1 cellular context compared by ENCODE assay signal in the genomic region with DNA sequence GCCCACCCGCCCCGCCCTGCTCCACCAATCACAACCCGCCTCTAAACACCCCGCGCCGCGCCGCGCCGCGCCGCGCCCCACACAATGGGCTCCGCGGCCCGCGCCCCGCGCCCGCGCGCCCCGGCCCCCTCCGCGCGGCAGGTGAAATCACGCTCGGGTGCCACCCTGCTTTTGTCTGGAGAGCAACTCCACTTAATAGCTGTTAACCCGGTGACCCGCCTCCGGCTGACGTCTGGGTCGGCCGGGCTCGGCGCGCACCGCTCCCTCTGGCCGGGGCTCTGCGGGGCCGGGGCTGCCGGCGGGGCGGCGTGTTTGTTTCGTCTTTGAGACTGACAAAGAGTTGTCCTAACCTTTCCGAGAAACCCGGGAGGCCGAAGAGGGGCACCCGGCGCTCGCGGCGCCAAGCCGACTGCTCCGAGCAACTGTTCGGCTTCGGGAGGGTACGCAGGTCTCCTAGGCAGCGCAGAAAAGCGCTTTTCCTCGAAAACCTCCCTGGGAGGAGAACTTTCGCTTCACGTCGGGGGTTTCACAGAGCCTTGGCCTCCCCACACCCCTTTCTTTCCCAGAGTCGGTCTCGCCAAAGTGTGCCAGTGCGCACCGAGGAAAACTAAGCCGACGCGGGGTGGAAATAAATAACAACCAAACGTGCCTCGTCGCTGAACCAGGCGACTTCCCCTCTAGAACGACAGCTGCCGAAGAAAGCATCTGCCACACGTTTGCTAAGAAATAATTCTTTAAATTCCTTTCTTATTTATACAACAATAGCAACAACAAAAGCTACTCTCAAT.
TF ChIP-seq lines count a peak whose summit lies in the region.

No MANE protein-coding gene starts in this region.

TF ChIP-seq in HEK293, 187 proteins besides CTCF, POLR2A, EP300 and RAD21 (continued from another document):
- TF ChIP-seq, protein P1, sequence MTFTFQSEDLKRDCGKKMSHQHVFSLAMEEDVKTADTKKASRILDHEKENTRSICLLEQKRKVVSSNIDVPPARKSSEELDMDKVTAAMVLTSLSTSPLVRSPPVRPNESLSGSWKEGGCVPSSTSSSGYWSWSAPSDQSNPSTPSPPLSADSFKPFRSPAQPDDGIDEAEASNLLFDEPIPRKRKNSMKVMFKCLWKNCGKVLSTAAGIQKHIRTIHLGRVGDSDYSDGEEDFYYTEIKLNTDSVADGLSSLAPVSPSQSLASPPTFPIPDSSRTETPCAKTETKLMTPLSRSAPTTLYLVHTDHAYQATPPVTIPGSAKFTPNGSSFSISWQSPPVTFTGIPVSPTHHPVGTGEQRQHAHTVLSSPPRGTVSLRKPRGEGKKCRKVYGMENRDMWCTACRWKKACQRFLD (tag by site-specific recombination; IDR thresholded peaks at IDR 0.05), result no peak
- no peak for TF ChIP-seq ZSCAN23 (tag by site-specific recombination; IDR thresholded peaks at IDR 0.05)
- TF ChIP-seq, protein P2, sequence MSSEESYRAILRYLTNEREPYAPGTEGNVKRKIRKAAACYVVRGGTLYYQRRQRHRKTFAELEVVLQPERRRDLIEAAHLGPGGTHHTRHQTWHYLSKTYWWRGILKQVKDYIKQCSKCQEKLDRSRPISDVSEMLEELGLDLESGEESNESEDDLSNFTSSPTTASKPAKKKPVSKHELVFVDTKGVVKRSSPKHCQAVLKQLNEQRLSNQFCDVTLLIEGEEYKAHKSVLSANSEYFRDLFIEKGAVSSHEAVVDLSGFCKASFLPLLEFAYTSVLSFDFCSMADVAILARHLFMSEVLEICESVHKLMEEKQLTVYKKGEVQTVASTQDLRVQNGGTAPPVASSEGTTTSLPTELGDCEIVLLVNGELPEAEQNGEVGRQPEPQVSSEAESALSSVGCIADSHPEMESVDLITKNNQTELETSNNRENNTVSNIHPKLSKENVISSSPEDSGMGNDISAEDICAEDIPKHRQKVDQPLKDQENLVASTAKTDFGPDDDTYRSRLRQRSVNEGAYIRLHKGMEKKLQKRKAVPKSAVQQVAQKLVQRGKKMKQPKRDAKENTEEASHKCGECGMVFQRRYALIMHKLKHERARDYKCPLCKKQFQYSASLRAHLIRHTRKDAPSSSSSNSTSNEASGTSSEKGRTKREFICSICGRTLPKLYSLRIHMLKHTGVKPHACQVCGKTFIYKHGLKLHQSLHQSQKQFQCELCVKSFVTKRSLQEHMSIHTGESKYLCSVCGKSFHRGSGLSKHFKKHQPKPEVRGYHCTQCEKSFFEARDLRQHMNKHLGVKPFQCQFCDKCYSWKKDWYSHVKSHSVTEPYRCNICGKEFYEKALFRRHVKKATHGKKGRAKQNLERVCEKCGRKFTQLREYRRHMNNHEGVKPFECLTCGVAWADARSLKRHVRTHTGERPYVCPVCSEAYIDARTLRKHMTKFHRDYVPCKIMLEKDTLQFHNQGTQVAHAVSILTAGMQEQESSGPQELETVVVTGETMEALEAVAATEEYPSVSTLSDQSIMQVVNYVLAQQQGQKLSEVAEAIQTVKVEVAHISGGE (tag by site-specific recombination; conservative IDR thresholded peaks at IDR 0.05; ENCODE audit: low read depth), result no peak
- no peak for TF ChIP-seq ZNF175 (tag by site-specific recombination; IDR thresholded peaks at IDR 0.05)
- TF ChIP-seq ZNF133 (tag by site-specific recombination; IDR thresholded peaks at IDR 0.05), result no peak
- TF ChIP-seq SP7 (tag by site-specific recombination; IDR thresholded peaks at IDR 0.05), result no peak
- TF ChIP-seq ZBTB8A (tag by site-specific recombination; IDR thresholded peaks at IDR 0.05), result peak; percentile 28; the same call in 1 of the 2 replicates
- no peak for TF ChIP-seq ZNF19 (tag by site-specific recombination; IDR thresholded peaks at IDR 0.05; ENCODE audit: low read depth)
- peak; percentile 63 for TF ChIP-seq ZBTB20 (tag by site-specific recombination; IDR thresholded peaks at IDR 0.05)
- no peak for TF ChIP-seq ZNF792 (tag by site-specific recombination; IDR thresholded peaks at IDR 0.05)
- TF ChIP-seq, protein P3, sequence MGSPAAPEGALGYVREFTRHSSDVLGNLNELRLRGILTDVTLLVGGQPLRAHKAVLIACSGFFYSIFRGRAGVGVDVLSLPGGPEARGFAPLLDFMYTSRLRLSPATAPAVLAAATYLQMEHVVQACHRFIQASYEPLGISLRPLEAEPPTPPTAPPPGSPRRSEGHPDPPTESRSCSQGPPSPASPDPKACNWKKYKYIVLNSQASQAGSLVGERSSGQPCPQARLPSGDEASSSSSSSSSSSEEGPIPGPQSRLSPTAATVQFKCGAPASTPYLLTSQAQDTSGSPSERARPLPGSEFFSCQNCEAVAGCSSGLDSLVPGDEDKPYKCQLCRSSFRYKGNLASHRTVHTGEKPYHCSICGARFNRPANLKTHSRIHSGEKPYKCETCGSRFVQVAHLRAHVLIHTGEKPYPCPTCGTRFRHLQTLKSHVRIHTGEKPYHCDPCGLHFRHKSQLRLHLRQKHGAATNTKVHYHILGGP (tag by site-specific recombination; IDR thresholded peaks at IDR 0.05), result peak; percentile 46
- no peak for TF ChIP-seq GLIS1 (tag by site-specific recombination; IDR thresholded peaks at IDR 0.05)
- TF ChIP-seq PRDM1 (tag by site-specific recombination; IDR thresholded peaks at IDR 0.05), result peak; percentile 85
- no peak for TF ChIP-seq ZNF169 (tag by site-specific recombination; IDR thresholded peaks at IDR 0.05)
- TF ChIP-seq, protein P4, sequence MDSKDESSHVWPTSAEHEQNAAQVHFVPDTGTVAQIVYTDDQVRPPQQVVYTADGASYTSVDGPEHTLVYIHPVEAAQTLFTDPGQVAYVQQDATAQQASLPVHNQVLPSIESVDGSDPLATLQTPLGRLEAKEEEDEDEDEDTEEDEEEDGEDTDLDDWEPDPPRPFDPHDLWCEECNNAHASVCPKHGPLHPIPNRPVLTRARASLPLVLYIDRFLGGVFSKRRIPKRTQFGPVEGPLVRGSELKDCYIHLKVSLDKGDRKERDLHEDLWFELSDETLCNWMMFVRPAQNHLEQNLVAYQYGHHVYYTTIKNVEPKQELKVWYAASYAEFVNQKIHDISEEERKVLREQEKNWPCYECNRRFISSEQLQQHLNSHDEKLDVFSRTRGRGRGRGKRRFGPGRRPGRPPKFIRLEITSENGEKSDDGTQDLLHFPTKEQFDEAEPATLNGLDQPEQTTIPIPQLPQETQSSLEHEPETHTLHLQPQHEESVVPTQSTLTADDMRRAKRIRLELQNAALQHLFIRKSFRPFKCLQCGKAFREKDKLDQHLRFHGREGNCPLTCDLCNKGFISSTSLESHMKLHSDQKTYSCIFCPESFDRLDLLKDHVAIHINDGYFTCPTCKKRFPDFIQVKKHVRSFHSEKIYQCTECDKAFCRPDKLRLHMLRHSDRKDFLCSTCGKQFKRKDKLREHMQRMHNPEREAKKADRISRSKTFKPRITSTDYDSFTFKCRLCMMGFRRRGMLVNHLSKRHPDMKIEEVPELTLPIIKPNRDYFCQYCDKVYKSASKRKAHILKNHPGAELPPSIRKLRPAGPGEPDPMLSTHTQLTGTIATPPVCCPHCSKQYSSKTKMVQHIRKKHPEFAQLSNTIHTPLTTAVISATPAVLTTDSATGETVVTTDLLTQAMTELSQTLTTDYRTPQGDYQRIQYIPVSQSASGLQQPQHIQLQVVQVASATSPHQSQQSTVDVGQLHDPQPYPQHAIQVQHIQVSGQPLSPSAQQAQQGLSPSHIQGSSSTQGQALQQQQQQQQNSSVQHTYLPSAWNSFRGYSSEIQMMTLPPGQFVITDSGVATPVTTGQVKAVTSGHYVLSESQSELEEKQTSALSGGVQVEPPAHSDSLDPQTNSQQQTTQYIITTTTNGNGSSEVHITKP (tag by site-specific recombination; IDR thresholded peaks at IDR 0.05), result peak; percentile 88
- TF ChIP-seq ZNF121 (tag by site-specific recombination; IDR thresholded peaks at IDR 0.05), result no peak
- TF ChIP-seq ZEB2 (tag by site-specific recombination; IDR thresholded peaks at IDR 0.05), result 0 out of 2 replicates have a peak, but pooled peaks have one; percentile 17
- no peak for TF ChIP-seq ZNF10 (tag by site-specific recombination; IDR thresholded peaks at IDR 0.05)
- TF ChIP-seq, protein P5, sequence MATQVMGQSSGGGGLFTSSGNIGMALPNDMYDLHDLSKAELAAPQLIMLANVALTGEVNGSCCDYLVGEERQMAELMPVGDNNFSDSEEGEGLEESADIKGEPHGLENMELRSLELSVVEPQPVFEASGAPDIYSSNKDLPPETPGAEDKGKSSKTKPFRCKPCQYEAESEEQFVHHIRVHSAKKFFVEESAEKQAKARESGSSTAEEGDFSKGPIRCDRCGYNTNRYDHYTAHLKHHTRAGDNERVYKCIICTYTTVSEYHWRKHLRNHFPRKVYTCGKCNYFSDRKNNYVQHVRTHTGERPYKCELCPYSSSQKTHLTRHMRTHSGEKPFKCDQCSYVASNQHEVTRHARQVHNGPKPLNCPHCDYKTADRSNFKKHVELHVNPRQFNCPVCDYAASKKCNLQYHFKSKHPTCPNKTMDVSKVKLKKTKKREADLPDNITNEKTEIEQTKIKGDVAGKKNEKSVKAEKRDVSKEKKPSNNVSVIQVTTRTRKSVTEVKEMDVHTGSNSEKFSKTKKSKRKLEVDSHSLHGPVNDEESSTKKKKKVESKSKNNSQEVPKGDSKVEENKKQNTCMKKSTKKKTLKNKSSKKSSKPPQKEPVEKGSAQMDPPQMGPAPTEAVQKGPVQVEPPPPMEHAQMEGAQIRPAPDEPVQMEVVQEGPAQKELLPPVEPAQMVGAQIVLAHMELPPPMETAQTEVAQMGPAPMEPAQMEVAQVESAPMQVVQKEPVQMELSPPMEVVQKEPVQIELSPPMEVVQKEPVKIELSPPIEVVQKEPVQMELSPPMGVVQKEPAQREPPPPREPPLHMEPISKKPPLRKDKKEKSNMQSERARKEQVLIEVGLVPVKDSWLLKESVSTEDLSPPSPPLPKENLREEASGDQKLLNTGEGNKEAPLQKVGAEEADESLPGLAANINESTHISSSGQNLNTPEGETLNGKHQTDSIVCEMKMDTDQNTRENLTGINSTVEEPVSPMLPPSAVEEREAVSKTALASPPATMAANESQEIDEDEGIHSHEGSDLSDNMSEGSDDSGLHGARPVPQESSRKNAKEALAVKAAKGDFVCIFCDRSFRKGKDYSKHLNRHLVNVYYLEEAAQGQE (tag by site-specific recombination; IDR thresholded peaks at IDR 0.05), result no peak
- no peak for TF ChIP-seq ZNF514 (tag by site-specific recombination; IDR thresholded peaks at IDR 0.05)
- TF ChIP-seq, protein P6, sequence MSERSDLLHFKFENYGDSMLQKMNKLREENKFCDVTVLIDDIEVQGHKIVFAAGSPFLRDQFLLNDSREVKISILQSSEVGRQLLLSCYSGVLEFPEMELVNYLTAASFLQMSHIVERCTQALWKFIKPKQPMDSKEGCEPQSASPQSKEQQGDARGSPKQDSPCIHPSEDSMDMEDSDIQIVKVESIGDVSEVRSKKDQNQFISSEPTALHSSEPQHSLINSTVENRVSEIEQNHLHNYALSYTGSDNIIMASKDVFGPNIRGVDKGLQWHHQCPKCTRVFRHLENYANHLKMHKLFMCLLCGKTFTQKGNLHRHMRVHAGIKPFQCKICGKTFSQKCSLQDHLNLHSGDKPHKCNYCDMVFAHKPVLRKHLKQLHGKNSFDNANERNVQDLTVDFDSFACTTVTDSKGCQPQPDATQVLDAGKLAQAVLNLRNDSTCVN (tag by site-specific recombination; optimal IDR thresholded peaks at IDR 0.05), result peak; percentile 48
- peak; percentile 58; the same call in 1 of the 2 replicates for TF ChIP-seq ZNF561 (tag by site-specific recombination; IDR thresholded peaks at IDR 0.05; ENCODE audit: borderline replicate concordance)
- TF ChIP-seq, protein P7, sequence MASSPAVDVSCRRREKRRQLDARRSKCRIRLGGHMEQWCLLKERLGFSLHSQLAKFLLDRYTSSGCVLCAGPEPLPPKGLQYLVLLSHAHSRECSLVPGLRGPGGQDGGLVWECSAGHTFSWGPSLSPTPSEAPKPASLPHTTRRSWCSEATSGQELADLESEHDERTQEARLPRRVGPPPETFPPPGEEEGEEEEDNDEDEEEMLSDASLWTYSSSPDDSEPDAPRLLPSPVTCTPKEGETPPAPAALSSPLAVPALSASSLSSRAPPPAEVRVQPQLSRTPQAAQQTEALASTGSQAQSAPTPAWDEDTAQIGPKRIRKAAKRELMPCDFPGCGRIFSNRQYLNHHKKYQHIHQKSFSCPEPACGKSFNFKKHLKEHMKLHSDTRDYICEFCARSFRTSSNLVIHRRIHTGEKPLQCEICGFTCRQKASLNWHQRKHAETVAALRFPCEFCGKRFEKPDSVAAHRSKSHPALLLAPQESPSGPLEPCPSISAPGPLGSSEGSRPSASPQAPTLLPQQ (tag by site-specific recombination; IDR thresholded peaks at IDR 0.05), result no peak
- TF ChIP-seq ZNF248 (tag by site-specific recombination; IDR thresholded peaks at IDR 0.05), result no peak
